Comparison of ENCODE assay signal across 18 cellular contexts in the genomic region with DNA sequence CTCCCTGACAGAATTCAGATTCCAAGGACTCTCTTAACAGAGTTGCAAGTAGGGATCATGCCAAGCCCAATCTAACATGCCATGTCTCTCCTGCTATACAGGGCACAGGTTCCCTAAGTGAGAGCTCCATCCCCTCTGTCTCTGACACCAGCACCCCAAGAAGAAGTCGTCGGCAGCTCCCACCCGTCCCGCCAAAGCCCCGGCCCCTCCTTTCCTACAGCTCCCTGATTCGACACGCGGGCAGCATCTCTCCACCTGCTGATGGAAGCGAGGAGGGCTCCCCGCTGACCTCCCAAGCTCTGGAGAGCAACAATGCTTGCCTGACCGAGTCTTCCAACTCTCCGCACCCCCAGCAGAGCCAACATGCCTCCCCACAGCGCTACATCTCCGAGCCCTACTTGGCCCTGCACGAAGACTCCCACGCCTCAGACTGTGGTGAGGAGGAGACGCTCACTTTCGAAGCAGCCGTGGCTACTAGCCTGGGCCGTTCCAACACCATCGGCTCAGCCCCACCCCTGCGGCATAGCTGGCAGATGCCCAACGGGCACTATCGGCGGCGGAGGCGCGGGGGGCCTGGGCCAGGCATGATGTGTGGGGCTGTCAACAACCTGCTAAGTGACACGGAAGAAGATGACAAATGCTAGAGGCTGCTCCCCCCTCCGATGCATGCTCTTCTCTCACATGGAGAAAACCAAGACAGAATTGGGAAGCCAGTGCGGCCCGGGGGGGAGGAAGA.
A peak's percentile ranks its signal among the peaks of the same experiment; 100 is the strongest.
DNase-seq lines count a peak whose midpoint lies in the region; ATAC-seq and TF ChIP-seq lines count a peak whose summit lies in the region.
"Had no signal": no experiment of that assay in that cellular context is flagged by ENCODE, and none has a peak within 500 bp of the region (broad histone marks: within the 10 kb centered on the region; RNA-seq: fewer than 3 reads in every experiment).

No MANE protein-coding gene starts in this region.

- H3K14ac ChIP-seq in neuronal stem cell (ENCODE audit: low read length): no peak overlapping the region

- H3K4me1 ChIP-seq in HEK293 (ENCODE audit: control insufficient read depth, insufficient read depth, low read length) (no peaks in the 10 kb centered on the region), neuronal stem cell (ENCODE audit: control insufficient read depth in 2 of 2, insufficient read depth in 1 of 2, low read depth in 1 of 2, low read length in 2 of 2) (peaks cover 0 to 3% of the 10 kb centered on the region in 2 donors)
- H3K4me1 ChIP-seq: BLaER1 had no signal

- H4K91ac ChIP-seq in neuronal stem cell (ENCODE audit: low read depth, low read length, poor library complexity): no peak overlapping the region

- H2AK5ac ChIP-seq in neuronal stem cell (ENCODE audit: low read depth, low read length): no peak overlapping the region

- no CpG with 5 or more reads among the region's 32 CpGs for WGBS in neuronal stem cell (ENCODE audit: extremely low coverage in 2 of 2, insufficient read length in 2 of 2, insufficient replicate concordance in 1 of 2), 2 donors

- CTCF ChIA-PET in HEK293 (lab: Yijun Ruan, JAX): no interaction called here

- no peak overlapping the region for H2BK15ac ChIP-seq in neuronal stem cell (ENCODE audit: low read length)

- DNase-seq in NCI-H748 (lab: John Stamatoyannopoulos, UW; ENCODE audit: unreplicated experiment) (peak; percentile 37), NCI-H748 treated with DMSO at 0.1 percent for 48 hours (lab: John Stamatoyannopoulos, UW) (no peak), neuronal stem cell (ENCODE audit: low spot score) (no peak), WERI-Rb-1 (no peak), G401 (ENCODE audit: low spot score) (no peak)
- DNase-seq: CD4-positive, CD25-positive, alpha-beta regulatory T cell; CD8-positive, alpha-beta T cell; DMS 273 treated with DMSO at 0.1 percent for 48 hours; DMS79; GM23248; H7; HFFc6 had no signal

- no peak for TF ChIP-seq CTCF in HEK293 (tag by site-specific recombination; IDR thresholded peaks at IDR 0.05)
- TF ChIP-seq CTCF in WERI-Rb-1 (IDR thresholded peaks at IDR 0.05; ENCODE audit: low read depth, low read length): no peak

- no peak for ATAC-seq in HG03521 (IDR thresholded peaks at IDR 0.05; ENCODE audit: unreplicated experiment)
- ATAC-seq: CD8-positive, alpha-beta T cell; HCT116 had no signal

- no peaks in the 10 kb centered on the region for H3K9me3 ChIP-seq in HEK293 (ENCODE audit: control insufficient read depth, insufficient read depth, low read depth, low read length)
- no peaks in the 10 kb centered on the region for H3K9me3 ChIP-seq in neuronal stem cell (replicated peaks in 1 of 2; ENCODE audit: control insufficient read depth in 2 of 2, insufficient read depth in 1 of 2, low read depth in 1 of 2, low read length in 2 of 2)
- H3K9me3 ChIP-seq in WERI-Rb-1 (ENCODE audit: severe bottlenecking): no peaks in the 10 kb centered on the region
- H3K9me3 ChIP-seq: BLaER1 had no signal

- POLR2A ChIA-PET in HEK293 (lab: Yijun Ruan, JAX): no interaction called here

- no peak overlapping the region for H2AFZ ChIP-seq in neuronal stem cell (ENCODE audit: low read length)
- H2AFZ ChIP-seq: GM23248 had no signal

- H4K8ac ChIP-seq in neuronal stem cell (ENCODE audit: low read depth, low read length): no peak overlapping the region

- no peaks in the 10 kb centered on the region for H3K36me3 ChIP-seq in HEK293 (ENCODE audit: control insufficient read depth in 2 of 2, insufficient read depth in 1 of 2, low read length in 2 of 2)
- H3K36me3 ChIP-seq in neuronal stem cell (replicated peaks in 1 of 2; ENCODE audit: control insufficient read depth in 2 of 2, insufficient read depth in 2 of 2, low read length in 2 of 2): no peaks in the 10 kb centered on the region
- H3K36me3 ChIP-seq in WERI-Rb-1: no peaks in the 10 kb centered on the region
- H3K36me3 ChIP-seq: BLaER1 had no signal

- H3K4me3 ChIP-seq in HEK293 (ENCODE audit: low read depth, low read length) (no peak overlapping the region), neuronal stem cell (ENCODE audit: low read length in 2 of 2) (no peak overlapping the region), WERI-Rb-1 (ENCODE audit: low read depth, low read length) (no peak overlapping the region)
- H3K4me3 ChIP-seq: BLaER1, GM23248 had no signal

- no peak overlapping the region for H3K18ac ChIP-seq in neuronal stem cell (ENCODE audit: low read length)

- H3K9ac ChIP-seq in neuronal stem cell (ENCODE audit: low read depth, low read length, poor library complexity): no peak overlapping the region
- H3K9ac ChIP-seq: BLaER1, GM23248 had no signal

- no peak overlapping the region for H3K27ac ChIP-seq in HEK293 (ENCODE audit: extremely low read depth, low read depth, low read length)
- H3K27ac ChIP-seq in neuronal stem cell (replicated peaks; ENCODE audit: low read length): no peak overlapping the region
- no peak overlapping the region for H3K27ac ChIP-seq in WERI-Rb-1
- H3K27ac ChIP-seq: 22Rv1, BLaER1, C4-2B, GM23248 had no signal

- in situ Hi-C loops in G401 (cut with HindIII; ENCODE audit: low sequenced_read_pairs): no loop called here

- H2BK5ac ChIP-seq in neuronal stem cell (ENCODE audit: low read length): no peak overlapping the region

- H3K4me2 ChIP-seq in neuronal stem cell (ENCODE audit: insufficient read depth, low read length, poor library complexity, severe bottlenecking): no peak overlapping the region
- H3K4me2 ChIP-seq: BLaER1 had no signal

- H2BK12ac ChIP-seq in neuronal stem cell (ENCODE audit: low read length): no peak overlapping the region

- no peak overlapping the region for H3K4ac ChIP-seq in neuronal stem cell (ENCODE audit: low read length)

- H3K23ac ChIP-seq in neuronal stem cell (ENCODE audit: low read depth, low read length, poor library complexity): peak overlapping the region; percentile 80

- no peak overlapping the region for H2BK120ac ChIP-seq in neuronal stem cell (ENCODE audit: low read depth, low read length)

- no peaks in the 10 kb centered on the region for H3K79me1 ChIP-seq in neuronal stem cell (ENCODE audit: low read depth, low read length)

- no peaks in the 10 kb centered on the region for H3K27me3 ChIP-seq in neuronal stem cell (ENCODE audit: control insufficient read depth in 3 of 3, insufficient read depth in 3 of 3, low read depth in 1 of 3, low read length in 3 of 3)
- peaks cover 3% of the 10 kb centered on the region for H3K27me3 ChIP-seq in WERI-Rb-1 (ENCODE audit: insufficient read depth, low read depth, severe bottlenecking)
- H3K27me3 ChIP-seq: BLaER1 had no signal

TF ChIP-seq in HEK293, 187 proteins besides CTCF, POLR2A, EP300 and RAD21:
- no peak for TF ChIP-seq ZNF223 (tag by site-specific recombination; IDR thresholded peaks at IDR 0.05)
- TF ChIP-seq GLIS1 (tag by site-specific recombination; IDR thresholded peaks at IDR 0.05): peak; percentile 31
- TF ChIP-seq ZNF138 (tag by site-specific recombination; IDR thresholded peaks at IDR 0.05; ENCODE audit: borderline replicate concordance): no peak
